31 cellular contexts compared by ENCODE assay signal in the genomic region with DNA sequence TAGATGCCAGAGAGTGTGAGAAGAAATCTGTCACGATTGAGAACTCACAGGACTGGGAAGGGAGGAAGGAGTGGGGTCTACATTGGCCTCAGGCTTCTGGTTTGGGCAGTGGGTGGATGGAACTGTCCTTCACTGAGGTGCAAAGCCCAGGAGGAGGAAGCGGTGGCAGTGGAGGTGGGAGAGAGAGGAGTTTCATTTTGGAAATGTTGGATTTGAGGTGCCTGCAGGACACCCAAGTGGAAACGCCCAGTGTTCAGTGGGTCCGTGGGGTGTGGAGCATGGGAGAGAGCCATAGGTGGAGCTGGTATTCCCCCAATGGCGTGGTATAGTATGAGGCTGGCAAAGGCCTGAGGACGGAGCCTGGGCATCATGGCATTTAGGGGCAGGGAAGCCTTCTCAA. TPM values are rescaled to one million over a fixed set of nuclear protein-coding genes. Genes with fewer than 3 reads are reported as not detected.
"Had no signal": no experiment of that assay in that cellular context is flagged by ENCODE, and none has a peak within 500 bp of the region (broad histone marks: within the 10 kb centered on the region; RNA-seq: fewer than 3 reads in every experiment).

No MANE protein-coding gene starts in this region.

- FAIRE-seq: TTC549 had no signal

- DNase-seq: activated CD4-positive, alpha-beta T cell treated with anti-CD3 and anti-CD28 coated beads, Interleukin-2, amount 10 ng/mL, durations not matched to agents 24 days and 14 days; activated CD4-positive, alpha-beta T cell treated with anti-CD3 and anti-CD28 coated beads, Interleukin-2, amount 50 U/mL, for 4 hours; activated CD8-positive, alpha-beta T cell treated with anti-CD3 and anti-CD28 coated beads for 36 hours; activated naive CD4-positive, alpha-beta T cell; activated T-cell treated with anti-CD3 and anti-CD28 coated beads, Interleukin-2, amount 50 U/mL, for 1 hour; activated T-cell treated with anti-CD3 and anti-CD28 coated beads, Interleukin-2, amount 50 U/mL, for 72 hours; adrenal gland; central memory CD4-positive, alpha-beta T cell; Kasumi-1; KG1; MM.1S; MV-4-11; NCI-H1092; NCI-H1417; NCI-H146; NCI-H187; NCI-H2029 treated with DMSO at 0.1 percent for 48 hours; NCI-H2107; NCI-H2171; NCI-H510A treated with DMSO at 0.1 percent for 48 hours; NCI-H69; SHP77; SJCRH30 had no signal

- H3K27ac Mint-ChIP-seq: activated CD4-positive, alpha-beta T cell treated with anti-CD3 and anti-CD28 coated beads, Interleukin-2, amount 10 ng/mL, durations not matched to agents 24 days and 14 days; activated CD8-positive, alpha-beta T cell treated with anti-CD3 and anti-CD28 coated beads for 36 hours; activated naive CD4-positive, alpha-beta T cell treated with anti-CD3 and anti-CD28 coated beads, Interleukin-2, amount 50 U/mL, for 72 hours; activated T-cell treated with anti-CD3 and anti-CD28 coated beads, Interleukin-2, amount 50 U/mL, for 72 hours; T-helper 2 cell treated with Interferon-gamma antibody and Interleukin-4, amounts not matched to agents 5 μg/mL and 100 μg/mL, for 36 hours had no signal

- H3K9me3 ChIP-seq: adrenal gland, SJCRH30 had no signal

- H3K36me3 ChIP-seq: adrenal gland, SJCRH30 had no signal

- H3K36me3 Mint-ChIP-seq: activated naive CD4-positive, alpha-beta T cell treated with anti-CD3 and anti-CD28 coated beads, Interleukin-2, amount 50 U/mL, for 72 hours; brain had no signal

- H3K4me3 Mint-ChIP-seq: activated CD4-positive, alpha-beta T cell treated with anti-CD3 and anti-CD28 coated beads, Interleukin-2, amount 10 ng/mL, durations not matched to agents 24 days and 14 days; activated CD8-positive, alpha-beta T cell treated with anti-CD3 and anti-CD28 coated beads for 36 hours; activated T-cell treated with anti-CD3 and anti-CD28 coated beads, Interleukin-2, amount 50 U/mL, for 72 hours; activated T-helper 17 cell treated with anti-CD3 and anti-CD28 coated beads, Interleukin-2, amount 50 U/mL, for 72 hours; brain; T-helper 2 cell treated with Interferon-gamma antibody and Interleukin-4, amounts not matched to agents 5 μg/mL and 100 μg/mL, for 36 hours had no signal

- H3K27me3 ChIP-seq: adrenal gland, SJCRH30 had no signal

- ATAC-seq: activated CD8-positive, alpha-beta T cell treated with anti-CD3 and anti-CD28 coated beads for 36 hours; activated naive CD4-positive, alpha-beta T cell treated with anti-CD3 and anti-CD28 coated beads, Interleukin-2, amount 50 U/mL, for 72 hours; activated T-cell treated with anti-CD3 and anti-CD28 coated beads, Interleukin-2, amount 50 U/mL, for 72 hours; activated T-helper 17 cell treated with anti-CD3 and anti-CD28 coated beads, Interleukin-2, amount 50 U/mL, for 72 hours; Panc1 had no signal

- H3K9me3 Mint-ChIP-seq: activated CD4-positive, alpha-beta T cell treated with anti-CD3 and anti-CD28 coated beads, Interleukin-2, amount 10 ng/mL, durations not matched to agents 24 days and 14 days; activated CD8-positive, alpha-beta T cell treated with anti-CD3 and anti-CD28 coated beads for 36 hours; activated naive CD4-positive, alpha-beta T cell treated with anti-CD3 and anti-CD28 coated beads, Interleukin-2, amount 50 U/mL, for 72 hours; activated T-cell treated with anti-CD3 and anti-CD28 coated beads, Interleukin-2, amount 50 U/mL, for 72 hours; activated T-helper 17 cell treated with anti-CD3 and anti-CD28 coated beads, Interleukin-2, amount 50 U/mL, for 72 hours; brain; T-helper 2 cell treated with Interferon-gamma antibody and Interleukin-4, amounts not matched to agents 5 μg/mL and 100 μg/mL, for 36 hours had no signal

- H3K4me3 ChIP-seq: adrenal gland, SJCRH30, SK-N-MC had no signal

RNA-seq across cellular contexts. Expression of a gene that starts 9.3 kb away (rescaled TPM):
- total RNA-seq: activated CD8-positive, alpha-beta memory T cell treated with anti-CD3 and anti-CD28 coated beads for 36 hours had no signal
